In the genomic region with DNA sequence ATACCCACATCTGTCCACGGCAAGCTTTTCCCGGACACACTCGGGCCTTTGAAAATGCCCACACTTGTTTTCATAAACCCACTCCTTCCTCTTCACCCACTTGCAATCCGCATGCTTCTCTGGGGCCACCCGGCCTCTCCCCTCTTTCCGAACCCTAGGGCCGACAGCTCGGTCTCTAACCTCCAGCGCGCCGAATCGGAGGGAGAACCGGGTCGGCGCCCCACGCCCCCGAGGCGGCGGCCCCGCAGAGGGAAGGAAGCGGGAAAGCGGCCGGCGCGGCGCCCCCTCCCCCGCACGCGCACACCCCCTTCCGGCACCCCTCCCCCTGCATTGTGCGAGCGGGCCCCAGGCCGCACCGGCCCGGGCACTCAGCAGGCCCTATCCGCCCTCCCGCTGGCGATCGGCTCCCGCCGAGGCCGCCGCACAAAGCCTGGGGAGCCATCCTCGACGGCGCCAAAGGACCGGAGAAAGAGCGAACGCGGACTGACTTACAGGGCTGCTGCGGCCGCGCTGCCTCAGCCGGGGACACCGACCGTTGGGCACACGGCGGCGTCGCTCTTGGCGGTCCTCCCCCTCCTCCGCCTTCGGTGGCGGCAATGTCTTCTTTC, we compare ENCODE assay signal across 1 cellular context.
TF ChIP-seq lines count a peak whose summit lies in the region.

No MANE protein-coding gene starts in this region.

TF ChIP-seq in HepG2, 621 proteins besides CTCF, POLR2A, EP300 and RAD21 (continued from another document and continues in another):
- TF ChIP-seq, protein P1, sequence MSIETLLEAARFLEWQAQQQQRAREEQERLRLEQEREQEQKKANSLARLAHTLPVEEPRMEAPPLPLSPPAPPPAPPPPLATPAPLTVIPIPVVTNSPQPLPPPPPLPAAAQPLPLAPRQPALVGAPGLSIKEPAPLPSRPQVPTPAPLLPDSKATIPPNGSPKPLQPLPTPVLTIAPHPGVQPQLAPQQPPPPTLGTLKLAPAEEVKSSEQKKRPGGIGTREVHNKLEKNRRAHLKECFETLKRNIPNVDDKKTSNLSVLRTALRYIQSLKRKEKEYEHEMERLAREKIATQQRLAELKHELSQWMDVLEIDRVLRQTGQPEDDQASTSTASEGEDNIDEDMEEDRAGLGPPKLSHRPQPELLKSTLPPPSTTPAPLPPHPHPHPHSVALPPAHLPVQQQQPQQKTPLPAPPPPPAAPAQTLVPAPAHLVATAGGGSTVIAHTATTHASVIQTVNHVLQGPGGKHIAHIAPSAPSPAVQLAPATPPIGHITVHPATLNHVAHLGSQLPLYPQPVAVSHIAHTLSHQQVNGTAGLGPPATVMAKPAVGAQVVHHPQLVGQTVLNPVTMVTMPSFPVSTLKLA (IDR thresholded peaks at IDR 0.05): no peak
- TF ChIP-seq, protein P2, sequence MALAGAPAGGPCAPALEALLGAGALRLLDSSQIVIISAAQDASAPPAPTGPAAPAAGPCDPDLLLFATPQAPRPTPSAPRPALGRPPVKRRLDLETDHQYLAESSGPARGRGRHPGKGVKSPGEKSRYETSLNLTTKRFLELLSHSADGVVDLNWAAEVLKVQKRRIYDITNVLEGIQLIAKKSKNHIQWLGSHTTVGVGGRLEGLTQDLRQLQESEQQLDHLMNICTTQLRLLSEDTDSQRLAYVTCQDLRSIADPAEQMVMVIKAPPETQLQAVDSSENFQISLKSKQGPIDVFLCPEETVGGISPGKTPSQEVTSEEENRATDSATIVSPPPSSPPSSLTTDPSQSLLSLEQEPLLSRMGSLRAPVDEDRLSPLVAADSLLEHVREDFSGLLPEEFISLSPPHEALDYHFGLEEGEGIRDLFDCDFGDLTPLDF (CRISPR knock-in tag; IDR thresholded peaks at IDR 0.05): peak; percentile 78
- TF ChIP-seq, protein P3, sequence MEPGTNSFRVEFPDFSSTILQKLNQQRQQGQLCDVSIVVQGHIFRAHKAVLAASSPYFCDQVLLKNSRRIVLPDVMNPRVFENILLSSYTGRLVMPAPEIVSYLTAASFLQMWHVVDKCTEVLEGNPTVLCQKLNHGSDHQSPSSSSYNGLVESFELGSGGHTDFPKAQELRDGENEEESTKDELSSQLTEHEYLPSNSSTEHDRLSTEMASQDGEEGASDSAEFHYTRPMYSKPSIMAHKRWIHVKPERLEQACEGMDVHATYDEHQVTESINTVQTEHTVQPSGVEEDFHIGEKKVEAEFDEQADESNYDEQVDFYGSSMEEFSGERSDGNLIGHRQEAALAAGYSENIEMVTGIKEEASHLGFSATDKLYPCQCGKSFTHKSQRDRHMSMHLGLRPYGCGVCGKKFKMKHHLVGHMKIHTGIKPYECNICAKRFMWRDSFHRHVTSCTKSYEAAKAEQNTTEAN (CRISPR knock-in tag; conservative IDR thresholded peaks at IDR 0.05): 0 out of 2 replicates have a peak, but pooled peaks have one; percentile 33
- TF ChIP-seq NFYB (CRISPR knock-in tag; IDR thresholded peaks at IDR 0.05) (no peak), RNF2 (conservative IDR thresholded peaks at IDR 0.05; ENCODE audit: low read depth) (no peak), TBX2 (CRISPR knock-in tag; IDR thresholded peaks at IDR 0.05; ENCODE audit: borderline replicate concordance) (no peak), DPF2 (CRISPR knock-in tag; IDR thresholded peaks at IDR 0.05; ENCODE audit: borderline replicate concordance, low read depth) (no peak), ZNF446 (CRISPR knock-in tag; IDR thresholded peaks at IDR 0.05) (0 out of 2 replicates have a peak, but pooled peaks have one; percentile 16), TOE1 (CRISPR knock-in tag; IDR thresholded peaks at IDR 0.05) (no peak), POGZ (CRISPR knock-in tag; IDR thresholded peaks at IDR 0.05) (peak; percentile 8; the same call in 1 of the 2 replicates), ZKSCAN1 (IDR thresholded peaks at IDR 0.05; ENCODE audit: low read length) (no peak), NCOR1 (IDR thresholded peaks at IDR 0.05; ENCODE audit: borderline replicate concordance, low read length) (peak; percentile 49; the same call in 1 of the 2 replicates), SRY (CRISPR knock-in tag; IDR thresholded peaks at IDR 0.05) (peak; percentile 58; the same call in 1 of the 2 replicates), MAFK (conservative IDR thresholded peaks at IDR 0.05 in 1 of 2, IDR thresholded peaks at IDR 0.05 in 1 of 2; ENCODE audit: low read length in 2 of 2) (no peak), ZFP36 (IDR thresholded peaks at IDR 0.05; ENCODE audit: borderline replicate concordance, low read depth, low read length, partially characterized antibody) (no peak), BCL6 (CRISPR knock-in tag; IDR thresholded peaks at IDR 0.05) (no peak), XBP1 (CRISPR knock-in tag; IDR thresholded peaks at IDR 0.05) (no peak), ZBTB1 (CRISPR knock-in tag; IDR thresholded peaks at IDR 0.05; ENCODE audit: borderline replicate concordance) (no peak), NRL (CRISPR knock-in tag; IDR thresholded peaks at IDR 0.05; ENCODE audit: borderline replicate concordance) (peak; percentile 59; the same call in 1 of the 2 replicates), JDP2 (CRISPR knock-in tag; IDR thresholded peaks at IDR 0.05; ENCODE audit: borderline replicate concordance) (no peak; the same call in 1 of the 2 replicates), KDM5A (IDR thresholded peaks at IDR 0.05; ENCODE audit: borderline replicate concordance, low read length) (no peak), ZNF292 (CRISPR knock-in tag; IDR thresholded peaks at IDR 0.05; ENCODE audit: borderline replicate concordance, low read depth) (0 out of 2 replicates have a peak, but pooled peaks have one; percentile 28), FOXP1 (IDR thresholded peaks at IDR 0.05) (no peak), FOXP1 (CRISPR knock-in tag; IDR thresholded peaks at IDR 0.05) (0 out of 2 replicates have a peak, but pooled peaks have one; percentile 14), ZNF781 (CRISPR knock-in tag; IDR thresholded peaks at IDR 0.05; ENCODE audit: borderline replicate concordance, not compliant biosample characterization) (no peak), ZNF550 (CRISPR knock-in tag; IDR thresholded peaks at IDR 0.05; ENCODE audit: borderline replicate concordance) (no peak)
- TF ChIP-seq, protein P4, sequence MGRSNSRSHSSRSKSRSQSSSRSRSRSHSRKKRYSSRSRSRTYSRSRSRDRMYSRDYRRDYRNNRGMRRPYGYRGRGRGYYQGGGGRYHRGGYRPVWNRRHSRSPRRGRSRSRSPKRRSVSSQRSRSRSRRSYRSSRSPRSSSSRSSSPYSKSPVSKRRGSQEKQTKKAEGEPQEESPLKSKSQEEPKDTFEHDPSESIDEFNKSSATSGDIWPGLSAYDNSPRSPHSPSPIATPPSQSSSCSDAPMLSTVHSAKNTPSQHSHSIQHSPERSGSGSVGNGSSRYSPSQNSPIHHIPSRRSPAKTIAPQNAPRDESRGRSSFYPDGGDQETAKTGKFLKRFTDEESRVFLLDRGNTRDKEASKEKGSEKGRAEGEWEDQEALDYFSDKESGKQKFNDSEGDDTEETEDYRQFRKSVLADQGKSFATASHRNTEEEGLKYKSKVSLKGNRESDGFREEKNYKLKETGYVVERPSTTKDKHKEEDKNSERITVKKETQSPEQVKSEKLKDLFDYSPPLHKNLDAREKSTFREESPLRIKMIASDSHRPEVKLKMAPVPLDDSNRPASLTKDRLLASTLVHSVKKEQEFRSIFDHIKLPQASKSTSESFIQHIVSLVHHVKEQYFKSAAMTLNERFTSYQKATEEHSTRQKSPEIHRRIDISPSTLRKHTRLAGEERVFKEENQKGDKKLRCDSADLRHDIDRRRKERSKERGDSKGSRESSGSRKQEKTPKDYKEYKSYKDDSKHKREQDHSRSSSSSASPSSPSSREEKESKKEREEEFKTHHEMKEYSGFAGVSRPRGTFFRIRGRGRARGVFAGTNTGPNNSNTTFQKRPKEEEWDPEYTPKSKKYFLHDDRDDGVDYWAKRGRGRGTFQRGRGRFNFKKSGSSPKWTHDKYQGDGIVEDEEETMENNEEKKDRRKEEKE (IDR thresholded peaks at IDR 0.05): no peak
- TF ChIP-seq, protein P5, sequence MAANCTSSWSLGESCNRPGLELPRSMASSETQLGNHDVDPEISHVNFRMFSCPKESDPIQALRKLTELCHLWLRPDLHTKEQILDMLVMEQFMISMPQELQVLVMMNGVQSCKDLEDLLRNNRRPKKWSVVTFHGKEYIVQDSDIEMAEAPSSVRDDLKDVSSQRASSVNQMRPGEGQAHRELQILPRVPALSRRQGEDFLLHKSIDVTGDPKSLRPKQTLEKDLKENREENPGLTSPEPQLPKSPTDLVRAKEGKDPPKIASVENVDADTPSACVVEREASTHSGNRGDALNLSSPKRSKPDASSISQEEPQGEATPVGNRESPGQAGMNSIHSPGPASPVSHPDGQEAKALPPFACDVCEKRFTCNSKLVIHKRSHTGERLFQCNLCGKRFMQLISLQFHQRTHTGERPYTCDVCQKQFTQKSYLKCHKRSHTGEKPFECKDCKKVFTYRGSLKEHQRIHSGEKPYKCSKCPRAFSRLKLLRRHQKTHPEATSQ (CRISPR knock-in tag; IDR thresholded peaks at IDR 0.05; ENCODE audit: borderline replicate concordance): no peak
- TF ChIP-seq, protein P6, sequence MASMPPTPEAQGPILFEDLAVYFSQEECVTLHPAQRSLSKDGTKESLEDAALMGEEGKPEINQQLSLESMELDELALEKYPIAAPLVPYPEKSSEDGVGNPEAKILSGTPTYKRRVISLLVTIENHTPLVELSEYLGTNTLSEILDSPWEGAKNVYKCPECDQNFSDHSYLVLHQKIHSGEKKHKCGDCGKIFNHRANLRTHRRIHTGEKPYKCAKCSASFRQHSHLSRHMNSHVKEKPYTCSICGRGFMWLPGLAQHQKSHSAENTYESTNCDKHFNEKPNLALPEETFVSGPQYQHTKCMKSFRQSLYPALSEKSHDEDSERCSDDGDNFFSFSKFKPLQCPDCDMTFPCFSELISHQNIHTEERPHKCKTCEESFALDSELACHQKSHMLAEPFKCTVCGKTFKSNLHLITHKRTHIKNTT (CRISPR knock-in tag; IDR thresholded peaks at IDR 0.05): no peak
- TF ChIP-seq, protein P7, sequence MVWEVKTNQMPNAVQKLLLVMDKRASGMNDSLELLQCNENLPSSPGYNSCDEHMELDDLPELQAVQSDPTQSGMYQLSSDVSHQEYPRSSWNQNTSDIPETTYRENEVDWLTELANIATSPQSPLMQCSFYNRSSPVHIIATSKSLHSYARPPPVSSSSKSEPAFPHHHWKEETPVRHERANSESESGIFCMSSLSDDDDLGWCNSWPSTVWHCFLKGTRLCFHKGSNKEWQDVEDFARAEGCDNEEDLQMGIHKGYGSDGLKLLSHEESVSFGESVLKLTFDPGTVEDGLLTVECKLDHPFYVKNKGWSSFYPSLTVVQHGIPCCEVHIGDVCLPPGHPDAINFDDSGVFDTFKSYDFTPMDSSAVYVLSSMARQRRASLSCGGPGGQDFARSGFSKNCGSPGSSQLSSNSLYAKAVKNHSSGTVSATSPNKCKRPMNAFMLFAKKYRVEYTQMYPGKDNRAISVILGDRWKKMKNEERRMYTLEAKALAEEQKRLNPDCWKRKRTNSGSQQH (CRISPR knock-in tag; IDR thresholded peaks at IDR 0.05; ENCODE audit: low read depth): no peak
- TF ChIP-seq, protein P8, sequence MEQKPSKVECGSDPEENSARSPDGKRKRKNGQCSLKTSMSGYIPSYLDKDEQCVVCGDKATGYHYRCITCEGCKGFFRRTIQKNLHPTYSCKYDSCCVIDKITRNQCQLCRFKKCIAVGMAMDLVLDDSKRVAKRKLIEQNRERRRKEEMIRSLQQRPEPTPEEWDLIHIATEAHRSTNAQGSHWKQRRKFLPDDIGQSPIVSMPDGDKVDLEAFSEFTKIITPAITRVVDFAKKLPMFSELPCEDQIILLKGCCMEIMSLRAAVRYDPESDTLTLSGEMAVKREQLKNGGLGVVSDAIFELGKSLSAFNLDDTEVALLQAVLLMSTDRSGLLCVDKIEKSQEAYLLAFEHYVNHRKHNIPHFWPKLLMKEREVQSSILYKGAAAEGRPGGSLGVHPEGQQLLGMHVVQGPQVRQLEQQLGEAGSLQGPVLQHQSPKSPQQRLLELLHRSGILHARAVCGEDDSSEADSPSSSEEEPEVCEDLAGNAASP (CRISPR knock-in tag; IDR thresholded peaks at IDR 0.05; ENCODE audit: borderline replicate concordance): peak; percentile 58; the same call in 1 of the 2 replicates
- TF ChIP-seq, protein P9, sequence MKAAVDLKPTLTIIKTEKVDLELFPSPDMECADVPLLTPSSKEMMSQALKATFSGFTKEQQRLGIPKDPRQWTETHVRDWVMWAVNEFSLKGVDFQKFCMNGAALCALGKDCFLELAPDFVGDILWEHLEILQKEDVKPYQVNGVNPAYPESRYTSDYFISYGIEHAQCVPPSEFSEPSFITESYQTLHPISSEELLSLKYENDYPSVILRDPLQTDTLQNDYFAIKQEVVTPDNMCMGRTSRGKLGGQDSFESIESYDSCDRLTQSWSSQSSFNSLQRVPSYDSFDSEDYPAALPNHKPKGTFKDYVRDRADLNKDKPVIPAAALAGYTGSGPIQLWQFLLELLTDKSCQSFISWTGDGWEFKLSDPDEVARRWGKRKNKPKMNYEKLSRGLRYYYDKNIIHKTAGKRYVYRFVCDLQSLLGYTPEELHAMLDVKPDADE (CRISPR knock-in tag; IDR thresholded peaks at IDR 0.05): no peak
- TF ChIP-seq, protein P10, sequence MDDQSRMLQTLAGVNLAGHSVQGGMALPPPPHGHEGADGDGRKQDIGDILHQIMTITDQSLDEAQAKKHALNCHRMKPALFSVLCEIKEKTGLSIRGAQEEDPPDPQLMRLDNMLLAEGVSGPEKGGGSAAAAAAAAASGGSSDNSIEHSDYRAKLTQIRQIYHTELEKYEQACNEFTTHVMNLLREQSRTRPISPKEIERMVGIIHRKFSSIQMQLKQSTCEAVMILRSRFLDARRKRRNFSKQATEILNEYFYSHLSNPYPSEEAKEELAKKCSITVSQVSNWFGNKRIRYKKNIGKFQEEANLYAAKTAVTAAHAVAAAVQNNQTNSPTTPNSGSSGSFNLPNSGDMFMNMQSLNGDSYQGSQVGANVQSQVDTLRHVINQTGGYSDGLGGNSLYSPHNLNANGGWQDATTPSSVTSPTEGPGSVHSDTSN (CRISPR knock-in tag; IDR thresholded peaks at IDR 0.05; ENCODE audit: borderline replicate concordance): no peak
